ENCODE assay signal across 10 cellular contexts in genomic region chr15:71747128-71748083, GRCh38.
DNase-seq lines count a peak whose midpoint lies in the region; ATAC-seq and TF ChIP-seq lines count a peak whose summit lies in the region.
"Had no signal": no experiment of that assay in that cellular context is flagged by ENCODE, and none has a peak within 500 bp of the region (broad histone marks: within the 10 kb centered on the region; RNA-seq: fewer than 3 reads in every experiment).

No MANE protein-coding gene starts in this region.

- no peaks in the 10 kb centered on the region for H3K4me1 ChIP-seq in OCI-LY7 (ENCODE audit: insufficient read depth, low read length, poor library complexity, severe bottlenecking)

- POLR2A ChIA-PET in OCI-LY7 (lab: Charles Lee): no interaction called here

- no peaks in the 10 kb centered on the region for H3K9me2 ChIP-seq in OCI-LY7 (ENCODE audit: insufficient read depth, low read length)

- intact Hi-C loops in OCI-LY7 (cut with micrococcal nuclease; ENCODE audit: unreplicated experiment): no loop called here

- no peak overlapping the region for H3K4me2 ChIP-seq in OCI-LY7 (ENCODE audit: low read length)

- no peak for ATAC-seq in GM18907 (IDR thresholded peaks at IDR 0.05; ENCODE audit: unreplicated experiment)

- H3K27ac ChIP-seq in OCI-LY7 (ENCODE audit: low read depth, low read length, poor library complexity, severe bottlenecking): no peak overlapping the region
- H3K27ac ChIP-seq: coronary artery had no signal

- TF ChIP-seq CTCF in choroid plexus epithelial cell (conservative IDR thresholded peaks at IDR 0.05; ENCODE audit: low read depth, low read length) (peak; percentile 9), OCI-LY7 (conservative IDR thresholded peaks at IDR 0.05; ENCODE audit: low read length) (no peak)

- no peaks in the 10 kb centered on the region for H3K9me3 ChIP-seq in OCI-LY7 (ENCODE audit: low read length)

- CTCF ChIA-PET in OCI-LY7 (lab: Charles Lee; ENCODE audit: unreplicated experiment): no interaction called here

- H3K79me2 ChIP-seq in OCI-LY7 (ENCODE audit: insufficient read depth, low read depth, low read length): no peaks in the 10 kb centered on the region

- H3K36me3 ChIP-seq in OCI-LY7 (ENCODE audit: insufficient read depth, low read length): no peaks in the 10 kb centered on the region

- no TSS peak for BruUV-seq in OCI-LY7 (replicated peaks; lab: Mats Ljungman, UMichigan)

- no peaks in the 10 kb centered on the region for H4K20me1 ChIP-seq in OCI-LY7 (ENCODE audit: insufficient read depth, low read length)

- H3K4me3 ChIP-seq in choroid plexus epithelial cell (ENCODE audit: low read depth, low read length) (no peak overlapping the region), OCI-LY7 (ENCODE audit: low read depth, low read length, poor library complexity, severe bottlenecking) (no peak overlapping the region)
- H3K4me3 ChIP-seq: coronary artery had no signal

- no peak overlapping the region for H2AFZ ChIP-seq in OCI-LY7 (ENCODE audit: low read length)

- DNase-seq in DMS53 (lab: John Stamatoyannopoulos, UW): peak; percentile 91
- peak; percentile 91 for DNase-seq in NCI-H460 (ENCODE audit: extremely low read depth, low read depth)
- peak; percentile 88 for DNase-seq in choroid plexus epithelial cell (ENCODE audit: low read depth)
- peak; percentile 55 for DNase-seq in myocyte (ENCODE audit: low read depth)
- DNase-seq in OCI-LY7 (ENCODE audit: low spot score): no peak
- no peak for DNase-seq in activated CD8-positive, alpha-beta memory T cell treated with anti-CD3 and anti-CD28 coated beads, Interleukin-2, amount 50 U/mL, for 4 hours
- DNase-seq in activated CD4-positive, alpha-beta T cell treated with anti-CD3 and anti-CD28 coated beads for 48 hours: no peak
- DNase-seq: stimulated activated CD4-positive, alpha-beta T cell treated with anti-CD3 and anti-CD28 coated beads, Interleukin-4, amount 100 ng/mL, for 1 hour had no signal

Comparison
In these comparisons a context has a peak if more than half of its experiments do, and no peak if none do; other contexts are left out.
1. DNase-seq: peak in DMS53 (single experiment), NCI-H460 (single experiment), choroid plexus epithelial cell (single experiment) and myocyte (single experiment); none in OCI-LY7 (single experiment), activated CD8-positive, alpha-beta memory T cell treated with anti-CD3 and anti-CD28 coated beads, Interleukin-2, amount 50 U/mL, for 4 hours (single experiment) and activated CD4-positive, alpha-beta T cell treated with anti-CD3 and anti-CD28 coated beads for 48 hours (single experiment).